ENCODE assay signal across 8 cellular contexts in genomic region chr17:74759941-74760340, GRCh38. TPM values are rescaled to one million over a fixed set of nuclear protein-coding genes. Genes with fewer than 3 reads are reported as not detected.
A peak's percentile ranks its signal among the peaks of the same experiment; 100 is the strongest.
DNase-seq lines count a peak whose midpoint lies in the region; ATAC-seq and TF ChIP-seq lines count a peak whose summit lies in the region.

No MANE protein-coding gene starts in this region.

- H3K27ac ChIP-seq in RWPE1 = peak overlapping the region; percentile 100
- peak overlapping the region; percentile 87 to 96 (median 90) for H3K27ac ChIP-seq in esophagus squamous epithelium

- DNase-seq in NCI-H524 (lab: John Stamatoyannopoulos, UW) = peak; percentile 61 to 72
- no peak for DNase-seq in NCI-H524 treated with DMSO at 0.1 percent for 48 hours (lab: John Stamatoyannopoulos, UW)
- peak; percentile 66 for DNase-seq in RWPE1 (ENCODE audit: low spot score)
- no peak for DNase-seq in esophagus squamous epithelium (lab: John Stamatoyannopoulos, UW)
- no peak for DNase-seq in GM03348 (ENCODE audit: low spot score)
- DNase-seq in germinal center (ENCODE audit: low spot score) = no peak

- H3K36me3 ChIP-seq in esophagus squamous epithelium (peaks cover 0 to 41% (median 0%) of the 10 kb centered on the region in 3 donors), skeletal muscle satellite cell (ENCODE audit: insufficient read depth, low read length) (peaks cover 15% of the 10 kb centered on the region)

- H3K4me1 ChIP-seq in esophagus squamous epithelium (peaks cover 56 to 98% (median 70%) of the 10 kb centered on the region in 3 donors), skeletal muscle satellite cell (ENCODE audit: control insufficient read depth, insufficient read depth, low read length) (peaks cover 50% of the 10 kb centered on the region)

- peak overlapping the region; percentile 83 for H3K4me2 ChIP-seq in skeletal muscle satellite cell (ENCODE audit: low read length)

- no peak for TF ChIP-seq POLR2A in esophagus squamous epithelium (IDR thresholded peaks at IDR 0.05)

- TF ChIP-seq CTCF in RWPE1 (conservative IDR thresholded peaks at IDR 0.05; ENCODE audit: low read depth) = no peak
- no peak for TF ChIP-seq CTCF in esophagus squamous epithelium (IDR thresholded peaks at IDR 0.05)

- intact Hi-C loops in esophagus squamous epithelium (cut with DNase I) = no loop called here

- H3K4me3 ChIP-seq in esophagus squamous epithelium (peak overlapping the region in 3 of 4 donors; percentile 23 to 47 (median 32)), skeletal muscle satellite cell (ENCODE audit: low read length) (no peak overlapping the region)

- POLR2A ChIA-PET in RWPE1 (lab: Yijun Ruan, JAX; ENCODE audit: low non-redundant PET) = interaction anchor here (1.1 to 2.2 kb wide), 4 partner anchors 9 to 16 kb away, joined by 3 to 17 read pairs (median 6); partner anchors contain the start of genes NAT9 and NHERF1

- H3K9me3 ChIP-seq in esophagus squamous epithelium = no peaks in the 10 kb centered on the region
- no peaks in the 10 kb centered on the region for H3K9me3 ChIP-seq in skeletal muscle satellite cell (replicated peaks; ENCODE audit: low read length)

- H3K9ac ChIP-seq in skeletal muscle satellite cell (ENCODE audit: low read depth, low read length) = peak overlapping the region; percentile 25

- H3K27me3 ChIP-seq in esophagus squamous epithelium (no peaks in the 10 kb centered on the region), skeletal muscle satellite cell (ENCODE audit: control insufficient read depth, insufficient read depth, low read length) (no peaks in the 10 kb centered on the region)

- ATAC-seq in HG03097 (IDR thresholded peaks at IDR 0.05; ENCODE audit: low FRiP score, unreplicated experiment) = no peak

- CTCF ChIA-PET in RWPE1 (lab: Yijun Ruan, JAX) = interaction anchor here (1.2 to 5.5 kb wide), 5 partner anchors 10 to 303 kb away, joined by 3 to 41 read pairs (median 15); no protein-coding TSS in a partner anchor

- WGBS in esophagus squamous epithelium, 2 donors = 16 to 75% methylated on average over 2 to 4 of the region's 10 CpGs

RNA-seq across cellular contexts. Expression of gene NHERF1, which starts 11.5 kb away (rescaled TPM):
- 100 to 1,000 TPM; 214 to 483 (median 313) TPM for total RNA-seq in esophagus squamous epithelium
- total RNA-seq in skeletal muscle satellite cell (2012; rRNA removed) = 15.5 and 18.3 TPM in 2 replicates

RNA-seq across cellular contexts. Expression of gene NAT9, which starts 16.2 kb away (rescaled TPM):
- total RNA-seq in esophagus squamous epithelium = 10 to 100 TPM; 17.3 to 29.8 (median 24.5) TPM
- total RNA-seq in skeletal muscle satellite cell (2012; rRNA removed) = 22.7 and 35.0 TPM in 2 replicates

RNA-seq across cellular contexts. Expression of gene RAB37, which starts 22.9 kb away (rescaled TPM):
- total RNA-seq in esophagus squamous epithelium = 1 to 10 TPM in 2 of 4 donors, under 1 TPM in 1, not detected in 1; 0.44 to 3.2 (median 1.6) TPM
- under 0.01 and 0.25 TPM in 2 replicates for total RNA-seq in skeletal muscle satellite cell (2012; rRNA removed)

RNA-seq across cellular contexts. Expression of gene CD300LF, which starts 47.2 kb away (rescaled TPM):
- total RNA-seq in esophagus squamous epithelium = 1 to 10 TPM in 2 of 4 donors, under 1 TPM in 2; 0.48 to 1.3 (median 0.89) TPM
- not detected in 2 replicates for total RNA-seq in skeletal muscle satellite cell (2012; rRNA removed)

Comparison
In these comparisons a context has a peak if more than half of its experiments do, and no peak if none do; other contexts are left out.
1. DNase-seq: peak in NCI-H524 (2 of 2) and RWPE1 (single experiment); none in NCI-H524 treated with DMSO at 0.1 percent for 48 hours (single experiment), esophagus squamous epithelium (single experiment), GM03348 (single experiment) and germinal center (single experiment).